In the genomic region with DNA sequence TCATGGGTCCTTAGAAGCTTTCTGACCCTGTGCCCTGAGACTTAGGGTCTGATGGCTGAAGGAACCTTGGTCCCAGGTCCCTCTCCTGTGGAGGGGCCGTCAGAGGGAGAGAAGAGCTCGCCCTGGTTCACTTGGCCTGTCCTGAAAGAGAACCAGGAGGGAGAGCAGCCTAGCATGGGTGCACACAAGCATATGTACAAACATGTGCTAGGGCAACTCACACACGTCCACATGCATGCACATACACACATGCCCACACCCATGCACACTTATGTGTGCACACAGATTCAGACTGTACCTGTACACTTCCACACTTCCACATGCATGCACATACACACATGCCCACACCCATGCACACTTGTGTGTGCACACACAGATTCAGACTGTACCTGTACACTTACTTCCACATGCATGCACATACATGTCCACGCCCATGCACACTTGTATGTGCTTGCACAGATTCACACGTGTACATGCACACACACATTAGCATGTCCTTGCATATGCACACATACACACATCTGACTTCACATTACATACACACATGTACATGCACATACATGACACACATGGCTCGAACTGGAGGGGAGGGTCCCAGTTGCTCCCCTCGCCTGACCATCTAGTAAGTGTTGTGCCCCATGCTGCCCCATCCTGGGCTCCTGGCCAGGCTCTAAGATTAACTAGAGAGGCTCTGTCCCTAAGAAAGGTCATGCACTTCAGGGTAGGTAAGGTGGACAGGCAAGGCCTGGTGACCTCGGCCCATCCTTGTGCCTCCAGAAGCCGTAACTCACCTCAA, we compare ENCODE assay signal across 8 cellular contexts.
DNase-seq lines count a peak whose midpoint lies in the region; ATAC-seq, FAIRE-seq and TF ChIP-seq lines count a peak whose summit lies in the region.

No MANE protein-coding gene starts in this region.

- H3K4me2 ChIP-seq in HepG2 (ENCODE audit: low read depth, low read length): no peak overlapping the region

- H3K27ac Mint-ChIP-seq in IgD-negative memory B cell: peak overlapping the region in 2 of 3 donors; percentile 21 to 37
- H3K27ac Mint-ChIP-seq in activated naive CD4-positive, alpha-beta T cell treated with anti-CD3 and anti-CD28 coated beads, Interleukin-2, amount 50 U/mL, for 24 hours: peak overlapping the region; percentile 46
- H3K27ac Mint-ChIP-seq in stimulated activated naive CD8-positive, alpha-beta T cell treated with anti-CD3 and anti-CD28 coated beads, Interleukin-15, amount 100 ng/mL, for 72 hours: no peak overlapping the region

- no peak for ATAC-seq in HepG2
- ATAC-seq in stimulated activated naive CD8-positive, alpha-beta T cell treated with anti-CD3 and anti-CD28 coated beads, Interleukin-15, amount 100 ng/mL, for 72 hours: no peak
- no peak for ATAC-seq in HG02759 (IDR thresholded peaks at IDR 0.05; ENCODE audit: unreplicated experiment)

- in situ Hi-C loops in HepG2 (cut with HindIII; ENCODE audit: extremely low pct_ligation_motif_present, low pct_unique_long_range_greater_than_20kb): no loop called here

- peaks cover 15% of the 10 kb centered on the region for H3K4me1 ChIP-seq in HepG2 (ENCODE audit: insufficient read depth, low read length)

- peaks cover 20 to 40% (median 21%) of the 10 kb centered on the region in 3 donors for H3K4me1 Mint-ChIP-seq in IgD-negative memory B cell
- peaks cover 24% of the 10 kb centered on the region for H3K4me1 Mint-ChIP-seq in activated naive CD4-positive, alpha-beta T cell treated with anti-CD3 and anti-CD28 coated beads, Interleukin-2, amount 50 U/mL, for 24 hours
- H3K4me1 Mint-ChIP-seq in stimulated activated naive CD8-positive, alpha-beta T cell treated with anti-CD3 and anti-CD28 coated beads, Interleukin-15, amount 100 ng/mL, for 72 hours: peaks cover 53% of the 10 kb centered on the region

- H2AFZ ChIP-seq in HepG2 (ENCODE audit: low read length): no peak overlapping the region

- H3K9me3 ChIP-seq in HepG2 (ENCODE audit: low read length): no peaks in the 10 kb centered on the region

- H3K9ac ChIP-seq in HepG2 (ENCODE audit: insufficient read depth, low read depth, low read length): no peak overlapping the region

- H3K36me3 Mint-ChIP-seq in IgD-negative memory B cell: no peaks in the 10 kb centered on the region
- H3K36me3 Mint-ChIP-seq in activated naive CD4-positive, alpha-beta T cell treated with anti-CD3 and anti-CD28 coated beads, Interleukin-2, amount 50 U/mL, for 24 hours: no peaks in the 10 kb centered on the region

- TF ChIP-seq POLR2A in HepG2 (IDR thresholded peaks at IDR 0.05; ENCODE audit: insufficient read depth in 1 of 2, low read depth in 2 of 2, low read length in 2 of 2): no peak

- CTCF ChIA-PET in HepG2 (lab: Yijun Ruan, JAX; ENCODE audit: low intra/inter-chr PET ratio, low total read pairs): no interaction called here

- TF ChIP-seq RAD21 in HepG2 (CRISPR knock-in tag; IDR thresholded peaks at IDR 0.05): no peak

- no peak overlapping the region for H3K27ac ChIP-seq in HepG2 (ENCODE audit: extremely low read length, insufficient read depth, low read length)

- H3K79me2 ChIP-seq in HepG2 (ENCODE audit: insufficient read depth, low read length): no peaks in the 10 kb centered on the region

- TF ChIP-seq CTCF in HepG2 (CRISPR knock-in tag; IDR thresholded peaks at IDR 0.05): no peak

- peak overlapping the region in 2 of 4 donors; percentile 8 to 32 for H3K4me3 Mint-ChIP-seq in IgD-negative memory B cell
- H3K4me3 Mint-ChIP-seq in activated naive CD4-positive, alpha-beta T cell treated with anti-CD3 and anti-CD28 coated beads, Interleukin-2, amount 50 U/mL, for 24 hours: no peak overlapping the region
- H3K4me3 Mint-ChIP-seq in stimulated activated naive CD8-positive, alpha-beta T cell treated with anti-CD3 and anti-CD28 coated beads, Interleukin-15, amount 100 ng/mL, for 72 hours: peak overlapping the region; percentile 76 to 83

- 46% methylated on average over 8 of the region's 9 CpGs for WGBS in HepG2 (ENCODE audit: low lambda C conversion rate)

- H3K27me3 Mint-ChIP-seq in IgD-negative memory B cell: no peaks in the 10 kb centered on the region
- no peaks in the 10 kb centered on the region for H3K27me3 Mint-ChIP-seq in activated naive CD4-positive, alpha-beta T cell treated with anti-CD3 and anti-CD28 coated beads, Interleukin-2, amount 50 U/mL, for 24 hours
- no peaks in the 10 kb centered on the region for H3K27me3 Mint-ChIP-seq in stimulated activated naive CD8-positive, alpha-beta T cell treated with anti-CD3 and anti-CD28 coated beads, Interleukin-15, amount 100 ng/mL, for 72 hours

- peaks cover 8 to 57% of the 10 kb centered on the region in 2 experiments for H3K27me3 ChIP-seq in HepG2 (ENCODE audit: control insufficient read depth in 1 of 2, insufficient read depth in 2 of 2, low read length in 2 of 2)

- no peaks in the 10 kb centered on the region for H4K20me1 ChIP-seq in HepG2 (ENCODE audit: insufficient read depth, low read length)

- no peak for TF ChIP-seq EP300 in HepG2 (IDR thresholded peaks at IDR 0.05; ENCODE audit: low read depth in 2 of 2, low read length in 2 of 2)
- no peak for TF ChIP-seq EP300 in HepG2 (CRISPR knock-in tag; IDR thresholded peaks at IDR 0.05; ENCODE audit: borderline replicate concordance)

- DNase-seq in HepG2 (ENCODE audit: low spot score) (no peak), SW 1271 (lab: John Stamatoyannopoulos, UW) (no peak), NCI-H1436 treated with DMSO at 0.1 percent for 48 hours (lab: John Stamatoyannopoulos, UW) (no peak), NCI-H1417 treated with DMSO at 0.1 percent for 48 hours (lab: John Stamatoyannopoulos, UW) (no peak)
- DNase-seq in stimulated activated naive CD8-positive, alpha-beta T cell treated with anti-CD3 and anti-CD28 coated beads, Interleukin-15, amount 100 ng/mL, for 72 hours: peak in 1 of 2 donors; percentile 13

- BruUV-seq in HepG2 (replicated peaks; lab: Mats Ljungman, UMichigan): no TSS peak

- no peaks in the 10 kb centered on the region for H3K36me3 ChIP-seq in HepG2 (replicated peaks in 1 of 2; ENCODE audit: control insufficient read depth in 1 of 2, insufficient read depth in 2 of 2, low read length in 2 of 2)

- H3K4me3 ChIP-seq in HepG2 (replicated peaks in 1 of 3; ENCODE audit: insufficient read depth in 1 of 3, low read depth in 2 of 3, low read length in 3 of 3): no peak overlapping the region

- intact Hi-C loops in HepG2 (cut with micrococcal nuclease; ENCODE audit: unreplicated experiment): no loop called here

- FAIRE-seq in HepG2 (lab: Jason Lieb, UNC): no peak

- POLR2A ChIA-PET in HepG2 (lab: Yijun Ruan, JAX): no interaction called here

- no peaks in the 10 kb centered on the region for H3K9me3 Mint-ChIP-seq in IgD-negative memory B cell
- H3K9me3 Mint-ChIP-seq in activated naive CD4-positive, alpha-beta T cell treated with anti-CD3 and anti-CD28 coated beads, Interleukin-2, amount 50 U/mL, for 24 hours: no peaks in the 10 kb centered on the region
- H3K9me3 Mint-ChIP-seq in stimulated activated naive CD8-positive, alpha-beta T cell treated with anti-CD3 and anti-CD28 coated beads, Interleukin-15, amount 100 ng/mL, for 72 hours: no peaks in the 10 kb centered on the region

TF ChIP-seq in HepG2, 621 proteins besides CTCF, POLR2A, EP300 and RAD21:
- TF ChIP-seq, protein P1, sequence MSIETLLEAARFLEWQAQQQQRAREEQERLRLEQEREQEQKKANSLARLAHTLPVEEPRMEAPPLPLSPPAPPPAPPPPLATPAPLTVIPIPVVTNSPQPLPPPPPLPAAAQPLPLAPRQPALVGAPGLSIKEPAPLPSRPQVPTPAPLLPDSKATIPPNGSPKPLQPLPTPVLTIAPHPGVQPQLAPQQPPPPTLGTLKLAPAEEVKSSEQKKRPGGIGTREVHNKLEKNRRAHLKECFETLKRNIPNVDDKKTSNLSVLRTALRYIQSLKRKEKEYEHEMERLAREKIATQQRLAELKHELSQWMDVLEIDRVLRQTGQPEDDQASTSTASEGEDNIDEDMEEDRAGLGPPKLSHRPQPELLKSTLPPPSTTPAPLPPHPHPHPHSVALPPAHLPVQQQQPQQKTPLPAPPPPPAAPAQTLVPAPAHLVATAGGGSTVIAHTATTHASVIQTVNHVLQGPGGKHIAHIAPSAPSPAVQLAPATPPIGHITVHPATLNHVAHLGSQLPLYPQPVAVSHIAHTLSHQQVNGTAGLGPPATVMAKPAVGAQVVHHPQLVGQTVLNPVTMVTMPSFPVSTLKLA (IDR thresholded peaks at IDR 0.05): peak; percentile 60
- TF ChIP-seq HDAC2 (CRISPR knock-in tag; IDR thresholded peaks at IDR 0.05): no peak

Comparison
In these comparisons a context has a peak if more than half of its experiments do, and no peak if none do; other contexts are left out.
1. H3K27ac Mint-ChIP-seq: peak in IgD-negative memory B cell (2 of 3) and activated naive CD4-positive, alpha-beta T cell treated with anti-CD3 and anti-CD28 coated beads, Interleukin-2, amount 50 U/mL, for 24 hours (single experiment); none in stimulated activated naive CD8-positive, alpha-beta T cell treated with anti-CD3 and anti-CD28 coated beads, Interleukin-15, amount 100 ng/mL, for 72 hours (0 of 2).